In the genomic region with DNA sequence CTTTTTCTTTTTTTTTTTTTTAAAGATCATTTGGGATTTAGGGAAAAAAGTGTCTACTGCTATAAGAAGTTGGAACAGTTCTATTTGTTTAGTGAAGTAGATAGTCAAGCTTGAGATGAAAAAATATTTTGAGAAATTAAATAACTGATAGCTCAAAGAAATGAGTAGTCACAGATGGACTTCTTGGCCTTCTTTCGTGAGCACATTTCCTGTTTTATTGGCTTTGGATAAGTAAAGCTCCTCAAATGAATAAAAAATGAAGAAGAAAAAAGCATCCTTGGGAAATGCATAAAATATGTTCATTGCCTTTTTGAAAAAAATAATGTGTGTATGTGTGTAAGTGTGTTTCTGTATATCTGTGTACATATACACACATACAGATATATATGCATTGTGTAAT, we compare ENCODE assay signal across 26 cellular contexts.
"Had no signal": no experiment of that assay in that cellular context is flagged by ENCODE, and none has a peak within 500 bp of the region (broad histone marks: within the 10 kb centered on the region; RNA-seq: fewer than 3 reads in every experiment).

No MANE protein-coding gene starts in this region.

- H3K27ac ChIP-seq: left lung, neural progenitor cell, neutrophil, ovary, right atrium auricular region, right lobe of liver, tibial nerve, uterus had no signal

- H3K36me3 ChIP-seq: left lung, neural progenitor cell, neutrophil, ovary, right atrium auricular region, right lobe of liver, tibial nerve, uterus had no signal

- H3K4me1 ChIP-seq: left lung, right atrium auricular region, right lobe of liver, tibial nerve, uterus had no signal

- H3K9ac ChIP-seq: neural progenitor cell had no signal

- ATAC-seq: left colon; left lung; natural killer cell; right lobe of liver; stimulated activated memory B cell treated with anti-CD40 and anti-IgM and Interleukin-4, amounts not matched to agents 10 μg/mL and 1 μg/mL and 100 μg/mL, for 72 hours; stimulated activated naive CD8-positive, alpha-beta T cell treated with anti-CD3 and anti-CD28 coated beads, Interleukin-15, amount 100 ng/mL, for 72 hours had no signal

- H3K4me3 ChIP-seq: left lung, lung, neural progenitor cell, ovary, right atrium auricular region, right lobe of liver, smooth muscle cell, tibial nerve, uterus had no signal

- H3K27me3 ChIP-seq: left lung, neural progenitor cell, neutrophil, ovary, right atrium auricular region, right lobe of liver, tibial nerve, uterus had no signal

- H3K4me2 ChIP-seq: neural progenitor cell, smooth muscle cell had no signal

- H2AFZ ChIP-seq: neural progenitor cell had no signal

- H3K9me3 ChIP-seq: left lung, neutrophil, ovary, right atrium auricular region, right lobe of liver, tibial nerve, uterus had no signal

- DNase-seq: hypothalamus; immature natural killer cell; kidney; left colon; left lung; mesendoderm; naive B cell; natural killer cell; nephron progenitor cell; ovary; right lobe of liver; stimulated activated CD4-positive, alpha-beta T cell treated with anti-CD3 and anti-CD28 coated beads, Interleukin-1b, Interleukin-23, amount 100 ng/mL, for 48 hours; stimulated activated CD4-positive, alpha-beta T cell treated with anti-CD3 and anti-CD28 coated beads, Interleukin-2, amount 100 ng/mL, for 48 hours; stimulated activated CD4-positive, alpha-beta T cell treated with anti-CD3 and anti-CD28 coated beads, Interleukin-4, amount 100 ng/mL, for 4 hours; stimulated activated CD8-positive, alpha-beta memory T cell treated with anti-CD3 and anti-CD28 coated beads, Interleukin-4, amount 100 ng/mL, for 48 hours; stimulated activated naive CD4-positive, alpha-beta T cell treated with Interleukin-2 at 50 U/mL for 16 hours; stimulated activated naive CD8-positive, alpha-beta T cell treated with anti-CD3 and anti-CD28 coated beads, Interleukin-15, amount 100 ng/mL, for 72 hours; substantia nigra; uterus had no signal
